Comparison of ENCODE assay signal across 29 cellular contexts in the genomic region with DNA sequence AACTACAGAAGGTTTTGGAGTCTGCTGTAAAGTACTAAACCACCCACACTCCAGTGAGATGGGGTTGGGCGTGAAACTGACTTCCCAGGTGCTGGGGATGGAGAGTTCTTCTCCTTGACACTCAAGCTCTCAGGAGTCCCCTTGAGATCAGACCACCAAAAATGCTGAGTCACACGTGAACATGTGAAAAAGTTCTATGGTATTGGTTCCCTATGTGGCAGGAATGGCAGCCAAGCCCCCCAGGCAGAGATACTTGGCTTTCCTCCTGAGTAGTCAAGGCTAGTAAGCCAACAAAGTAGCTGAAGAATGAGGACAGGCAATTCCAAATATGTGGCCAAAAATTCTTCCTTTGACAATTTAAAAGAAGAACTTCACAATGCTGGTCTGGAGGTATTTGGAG.
"Had no signal": no experiment of that assay in that cellular context is flagged by ENCODE, and none has a peak within 500 bp of the region (broad histone marks: within the 10 kb centered on the region; RNA-seq: fewer than 3 reads in every experiment).

No MANE protein-coding gene starts in this region.

- DNase-seq: activated CD4-positive, alpha-beta T cell treated with anti-CD3 and anti-CD28 coated beads, Interleukin-2, amount 10 ng/mL, durations not matched to agents 24 days and 14 days; activated CD4-positive, alpha-beta T cell treated with anti-CD3 and anti-CD28 coated beads, Interleukin-2, amount 50 U/mL, for 4 hours; activated CD4-positive, CD25-positive, alpha-beta regulatory T cell; activated CD8-positive, alpha-beta T cell treated with anti-CD3 and anti-CD28 coated beads for 36 hours; activated gamma-delta T cell; activated naive CD4-positive, alpha-beta T cell treated with anti-CD3 and anti-CD28 coated beads for 36 hours; activated T-cell treated with anti-CD3 and anti-CD28 coated beads, Interleukin-2, amount 50 U/mL, for 24 hours; adrenal gland; caudate nucleus; cerebellar nuclear complex; MM.1S; MV-4-11; NCI-H1092; NCI-H1436 treated with DMSO at 0.1 percent for 48 hours; NCI-H187; NCI-H2029 treated with DMSO at 0.1 percent for 48 hours; NCI-H2107; NCI-H2171; NCI-H510A; NCI-H526; NCI-H748 treated with DMSO at 0.1 percent for 48 hours; NK-92 treated with Interleukin-12 subunit alpha and Interleukin-12 subunit beta, amount 100 ng/mL, for 24 hours; SHP77; SJCRH30; T1000; WERI-Rb-1 had no signal

- H3K4me3 ChIP-seq: adrenal gland, SJCRH30, SK-N-MC had no signal

- ATAC-seq: activated CD8-positive, alpha-beta T cell treated with anti-CD3 and anti-CD28 coated beads for 36 hours; activated naive CD4-positive, alpha-beta T cell treated with anti-CD3 and anti-CD28 coated beads, Interleukin-2, amount 50 U/mL, for 72 hours had no signal

- H3K36me3 ChIP-seq: adrenal gland, SJCRH30, WERI-Rb-1 had no signal

- H3K27ac ChIP-seq: adrenal gland, SJCRH30, SK-N-MC, WERI-Rb-1 had no signal

- H3K4me1 ChIP-seq: adrenal gland, SJCRH30 had no signal

- H3K27me3 ChIP-seq: adrenal gland, SJCRH30 had no signal

- H3K9me3 ChIP-seq: adrenal gland had no signal

- FAIRE-seq: bronchial epithelial cell had no signal
